Comparison of ENCODE assay signal across 8 cellular contexts in the genomic region with DNA sequence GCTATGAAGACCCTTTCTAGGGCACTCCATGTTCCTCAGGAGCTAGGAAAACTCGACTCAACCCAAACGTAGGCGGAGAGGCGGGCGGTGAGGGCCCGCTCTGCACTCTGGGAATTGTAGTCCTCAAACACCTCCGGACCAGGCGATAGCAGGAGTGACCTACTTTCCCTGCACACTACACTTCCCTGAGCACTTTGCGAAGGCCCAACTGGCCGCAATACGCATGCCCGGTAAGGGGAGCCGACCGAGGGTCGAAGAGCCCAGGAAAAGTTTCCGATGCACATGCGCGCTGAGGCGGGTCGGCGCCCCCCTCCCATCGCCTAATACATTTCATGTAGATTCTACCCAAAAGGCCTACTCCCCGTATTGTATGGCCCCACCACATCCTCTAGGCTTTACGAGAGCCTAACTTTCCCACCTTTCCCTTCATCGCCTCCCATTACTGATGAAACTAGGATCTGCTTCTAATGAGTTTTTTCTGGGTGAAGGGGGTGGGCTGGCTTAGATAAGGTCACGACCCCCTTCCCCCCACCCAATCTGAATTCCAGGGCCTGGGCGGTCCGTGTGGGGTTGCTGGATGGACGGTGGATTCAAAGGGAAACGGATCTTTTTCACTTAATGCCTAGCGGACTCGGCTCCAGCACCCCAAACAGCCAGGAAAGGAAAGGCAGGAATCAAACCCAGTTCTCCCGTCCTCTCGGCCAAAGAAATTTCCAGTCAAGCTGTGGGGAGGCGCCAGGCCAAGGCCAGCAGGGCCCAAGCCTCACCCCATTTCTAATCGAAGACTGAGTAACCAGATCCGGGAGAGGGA. TPM values are rescaled to one million over a fixed set of nuclear protein-coding genes. Genes with fewer than 3 reads are reported as not detected.
DNase-seq lines count a peak whose midpoint lies in the region; ATAC-seq and TF ChIP-seq lines count a peak whose summit lies in the region.

No MANE protein-coding gene starts in this region.

- peak overlapping the region; percentile 90 for H3K4me3 Mint-ChIP-seq in activated CD8-positive, alpha-beta T cell treated with anti-CD3 and anti-CD28 coated beads for 36 hours

- peaks cover 44 to 55% (median 51%) of the 10 kb centered on the region in 10 experiments for H3K4me1 ChIP-seq in BLaER1 treated with 17β-estradiol and CSF1 and Interleukin-3, amounts not matched to agents 10 nM and 100 nM
- peaks cover 22 to 23% of the 10 kb centered on the region in 2 donors for H3K4me1 ChIP-seq in duodenal mucosa (ENCODE audit: control insufficient read depth in 1 of 2, insufficient read depth in 2 of 2, low read length in 2 of 2)
- peaks cover 0 to 48% (median 15%) of the 10 kb centered on the region in 4 donors for H3K4me1 ChIP-seq in right lobe of liver

- no peaks in the 10 kb centered on the region for H3K9me3 Mint-ChIP-seq in activated CD8-positive, alpha-beta T cell treated with anti-CD3 and anti-CD28 coated beads for 36 hours

- H3K36me3 ChIP-seq in BLaER1 treated with 17β-estradiol and CSF1 and Interleukin-3, amounts not matched to agents 10 nM and 100 nM = peaks cover 26 to 46% (median 42%) of the 10 kb centered on the region in 11 experiments
- H3K36me3 ChIP-seq in duodenal mucosa (ENCODE audit: control insufficient read depth in 1 of 2, insufficient read depth in 2 of 2, low read length in 2 of 2) = peaks cover 8 to 20% of the 10 kb centered on the region in 2 donors
- H3K36me3 ChIP-seq in right lobe of liver = peaks cover 0 to 23% (median 9%) of the 10 kb centered on the region in 4 donors

- 0% methylated on average over 27 of the region's 37 CpGs for WGBS in right lobe of liver (ENCODE audit: insufficient coverage, low coverage, low lambda C conversion rate, missing lambda C conversion rate)

- H3K4me1 Mint-ChIP-seq in activated CD8-positive, alpha-beta T cell treated with anti-CD3 and anti-CD28 coated beads for 36 hours (ENCODE audit: low read depth) = peaks cover 22% of the 10 kb centered on the region

- H3K9ac ChIP-seq in BLaER1 treated with 17β-estradiol and CSF1 and Interleukin-3, amounts not matched to agents 10 nM and 100 nM = peak overlapping the region; percentile 90 to 99 (median 95)
- H3K9ac ChIP-seq in duodenal mucosa (ENCODE audit: low read depth in 1 of 2, low read length in 2 of 2) = peak overlapping the region; percentile 91 to 96

- no peak for TF ChIP-seq POLR2A in right lobe of liver (IDR thresholded peaks at IDR 0.05)

- peak overlapping the region; percentile 89 to 98 (median 95) for H3K27ac ChIP-seq in BLaER1 treated with 17β-estradiol and CSF1 and Interleukin-3, amounts not matched to agents 10 nM and 100 nM
- peak overlapping the region; percentile 94 for H3K27ac ChIP-seq in duodenal mucosa (ENCODE audit: low read depth, low read length)
- H3K27ac ChIP-seq in right lobe of liver = peak overlapping the region; percentile 98 to 100 (median 99)

- H3K27me3 ChIP-seq in BLaER1 treated with 17β-estradiol and CSF1 and Interleukin-3, amounts not matched to agents 10 nM and 100 nM = no peaks in the 10 kb centered on the region
- H3K27me3 ChIP-seq in duodenal mucosa (ENCODE audit: control insufficient read depth in 1 of 2, insufficient read depth in 2 of 2, low read length in 2 of 2) (no peaks in the 10 kb centered on the region), right lobe of liver (no peaks in the 10 kb centered on the region)

- peak overlapping the region; percentile 88 to 99 (median 96) for H3K4me3 ChIP-seq in BLaER1 treated with 17β-estradiol and CSF1 and Interleukin-3, amounts not matched to agents 10 nM and 100 nM
- peak overlapping the region; percentile 96 to 97 for H3K4me3 ChIP-seq in duodenal mucosa (ENCODE audit: low read depth in 1 of 2, low read length in 2 of 2)
- peak overlapping the region; percentile 72 to 96 (median 95) for H3K4me3 ChIP-seq in right lobe of liver

- peak; percentile 91 for DNase-seq in NCI-H82 treated with DMSO at 0.1 percent for 48 hours (lab: John Stamatoyannopoulos, UW; ENCODE audit: unreplicated experiment)
- peak; percentile 94 for DNase-seq in activated CD8-positive, alpha-beta T cell treated with anti-CD3 and anti-CD28 coated beads for 36 hours
- DNase-seq in right lobe of liver = peak; percentile 93
- DNase-seq in stimulated activated CD4-positive, alpha-beta T cell treated with anti-CD3 and anti-CD28 coated beads, Interleukin-4, amount 100 ng/mL, for 1 hour = peak; percentile 80

- intact Hi-C loops in activated CD8-positive, alpha-beta T cell treated with anti-CD3 and anti-CD28 coated beads for 36 hours (cut with micrococcal nuclease) = no loop called here
- intact Hi-C loops in right lobe of liver (cut with DNase I) = no loop called here

- H4K20me1 ChIP-seq in BLaER1 treated with 17β-estradiol and CSF1 and Interleukin-3, amounts not matched to agents 10 nM and 100 nM = peaks cover 42 to 66% (median 61%) of the 10 kb centered on the region in 11 experiments

- peak overlapping the region; percentile 81 to 100 (median 96) for H3K4me2 ChIP-seq in BLaER1 treated with 17β-estradiol and CSF1 and Interleukin-3, amounts not matched to agents 10 nM and 100 nM

- ATAC-seq in GM19372 (IDR thresholded peaks at IDR 0.05; ENCODE audit: low read depth, unreplicated experiment) (peak; percentile 43), HG03558 (IDR thresholded peaks at IDR 0.05; ENCODE audit: extremely low read depth, unreplicated experiment) (peak; percentile 43), right lobe of liver (peak; percentile 53 to 69 (median 62))
- peak; percentile 57 for ATAC-seq in activated CD8-positive, alpha-beta T cell treated with anti-CD3 and anti-CD28 coated beads for 36 hours

- POLR2A ChIA-PET in activated CD8-positive, alpha-beta T cell treated with anti-CD3 and anti-CD28 coated beads for 36 hours (lab: Charles Lee) = interaction anchor here (0.7 to 14.3 kb wide), 10 partner anchors 9 to 175 kb away, joined by 3 to 238 read pairs (median 5); partner anchors contain the start of genes ACO2, PHF5A and TEF

- H3K9me3 ChIP-seq in BLaER1 treated with 17β-estradiol and CSF1 and Interleukin-3, amounts not matched to agents 10 nM and 100 nM (replicated peaks in 1 of 11) = no peaks in the 10 kb centered on the region
- H3K9me3 ChIP-seq in duodenal mucosa (ENCODE audit: control insufficient read depth in 1 of 2, low read length in 2 of 2) (no peaks in the 10 kb centered on the region), right lobe of liver (no peaks in the 10 kb centered on the region)

- CTCF ChIA-PET in activated CD8-positive, alpha-beta T cell treated with anti-CD3 and anti-CD28 coated beads for 36 hours (lab: Charles Lee) = interaction anchor here (0.8 to 2.6 kb wide), 3 partner anchors 21 to 41 kb away, joined by 3 to 17 read pairs (median 9); partner anchors contain the start of genes ACO2 and PHF5A

- H3K27me3 Mint-ChIP-seq in activated CD8-positive, alpha-beta T cell treated with anti-CD3 and anti-CD28 coated beads for 36 hours = no peaks in the 10 kb centered on the region

- peak overlapping the region; percentile 91 for H3K27ac Mint-ChIP-seq in activated CD8-positive, alpha-beta T cell treated with anti-CD3 and anti-CD28 coated beads for 36 hours

- peaks cover 23% of the 10 kb centered on the region for H3K36me3 Mint-ChIP-seq in activated CD8-positive, alpha-beta T cell treated with anti-CD3 and anti-CD28 coated beads for 36 hours (ENCODE audit: low read depth)

- TF ChIP-seq CTCF in activated CD8-positive, alpha-beta T cell treated with anti-CD3 and anti-CD28 coated beads for 36 hours (IDR thresholded peaks at IDR 0.05) = no peak
- TF ChIP-seq CTCF in right lobe of liver (IDR thresholded peaks at IDR 0.05) = no peak

RNA-seq across cellular contexts. Expression of gene TOB2, which starts 2.0 kb away (rescaled TPM):
- 10 to 100 TPM; 27.0 to 28.5 TPM for total RNA-seq in activated CD8-positive, alpha-beta T cell treated with anti-CD3 and anti-CD28 coated beads for 36 hours
- 10 to 100 TPM; 11.6 to 33.4 (median 19.4) TPM for total RNA-seq in right lobe of liver

RNA-seq across cellular contexts. Expression of gene PHF5A, which starts 23.9 kb away (rescaled TPM):
- total RNA-seq in activated CD8-positive, alpha-beta T cell treated with anti-CD3 and anti-CD28 coated beads for 36 hours = 10 to 100 TPM; 65.2 to 70.4 TPM
- total RNA-seq in right lobe of liver = 10 to 100 TPM; 12.1 to 20.7 (median 14.5) TPM

RNA-seq across cellular contexts. Expression of gene ACO2, which starts 24.4 kb away (rescaled TPM):
- total RNA-seq in activated CD8-positive, alpha-beta T cell treated with anti-CD3 and anti-CD28 coated beads for 36 hours = 10 to 100 TPM; 96.5 to 97.7 TPM
- 100 to 1,000 TPM in 2 of 6 experiments, 10 to 100 TPM in 4; 62.6 to 135 (median 66.8) TPM for total RNA-seq in right lobe of liver

Comparison
In these comparisons a context has a peak if more than half of its experiments do, and no peak if none do; other contexts are left out.
1. Peak in every context shown above with its lines: DNase-seq, ATAC-seq, H3K4me3 ChIP-seq and H3K27ac ChIP-seq.